ENCODE assay signal across 23 cellular contexts in genomic region chr13:109941951-109942350, GRCh38.
DNase-seq lines count a peak whose midpoint lies in the region; ATAC-seq lines count a peak whose summit lies in the region.
"Had no signal": no experiment of that assay in that cellular context is flagged by ENCODE, and none has a peak within 500 bp of the region (broad histone marks: within the 10 kb centered on the region; RNA-seq: fewer than 3 reads in every experiment).

No MANE protein-coding gene starts in this region.

- H3K4me3 Mint-ChIP-seq in naive thymus-derived CD4-positive, alpha-beta T cell: no peak overlapping the region
- H3K4me3 Mint-ChIP-seq: activated CD4-positive, alpha-beta memory T cell treated with anti-CD3 and anti-CD28 coated beads, Interleukin-2, amount 10 ng/mL, durations not matched to agents 7 days and 5 days; activated naive CD4-positive, alpha-beta T cell treated with anti-CD3 and anti-CD28 coated beads for 36 hours; stimulated activated naive CD8-positive, alpha-beta T cell treated with anti-CD3 and anti-CD28 coated beads, Interleukin-15, Interleukin-2, amounts not matched to agents 100 ng/mL and 50 ng/mL, for 24 hours; WTC11 had no signal

- POLR2A ChIA-PET in naive thymus-derived CD4-positive, alpha-beta T cell (lab: Charles Lee): no interaction called here

- DNase-seq in GM03348 (ENCODE audit: low spot score) (peak; percentile 51), OCI-M1 (lab: John Stamatoyannopoulos, UW) (peak; percentile 1), fibroblast of gingiva (ENCODE audit: low read depth) (peak; percentile 72), mucosa of gallbladder (ENCODE audit: low spot score) (peak; percentile 17)
- no peak for DNase-seq in naive thymus-derived CD4-positive, alpha-beta T cell
- DNase-seq: activated CD4-positive, alpha-beta memory T cell treated with anti-CD3 and anti-CD28 coated beads, Interleukin-2, amount 10 ng/mL, durations not matched to agents 7 days and 5 days; activated naive CD4-positive, alpha-beta T cell treated with anti-CD3 and anti-CD28 coated beads for 36 hours; activated T-cell treated with anti-CD3 and anti-CD28 coated beads for 4 hours; anterior cingulate cortex; DND-41; heart left ventricle; NCI-H1092; NCI-H2029; NCI-H446 treated with DMSO at 0.1 percent for 48 hours; psoas muscle; stimulated activated CD4-positive, alpha-beta T cell treated with anti-CD3 and anti-CD28 coated beads, Interleukin-4, amount 100 ng/mL, for 24 hours had no signal

- no peak overlapping the region for H3K27ac ChIP-seq in naive thymus-derived CD4-positive, alpha-beta T cell (ENCODE audit: low read depth, low read length)
- H3K27ac ChIP-seq: esophagus muscularis mucosa, heart left ventricle, psoas muscle, tibial nerve had no signal

- H3K4me1 ChIP-seq in naive thymus-derived CD4-positive, alpha-beta T cell (ENCODE audit: control insufficient read depth in 2 of 2, insufficient read depth in 2 of 2, low read length in 2 of 2): no peaks in the 10 kb centered on the region
- H3K4me1 ChIP-seq: tibial nerve had no signal

- CTCF ChIA-PET in naive thymus-derived CD4-positive, alpha-beta T cell (lab: Charles Lee): no interaction called here

- H3K27ac Mint-ChIP-seq in naive thymus-derived CD4-positive, alpha-beta T cell: no peak overlapping the region
- H3K27ac Mint-ChIP-seq: activated CD4-positive, alpha-beta memory T cell treated with anti-CD3 and anti-CD28 coated beads, Interleukin-2, amount 10 ng/mL, durations not matched to agents 7 days and 5 days; activated naive CD4-positive, alpha-beta T cell treated with anti-CD3 and anti-CD28 coated beads for 36 hours; stimulated activated naive CD8-positive, alpha-beta T cell treated with anti-CD3 and anti-CD28 coated beads, Interleukin-15, Interleukin-2, amounts not matched to agents 100 ng/mL and 50 ng/mL, for 24 hours; WTC11 had no signal

- no peaks in the 10 kb centered on the region for H3K27me3 ChIP-seq in naive thymus-derived CD4-positive, alpha-beta T cell (ENCODE audit: control insufficient read depth in 2 of 2, insufficient read depth in 2 of 2, low read length in 2 of 2)
- H3K27me3 ChIP-seq: esophagus muscularis mucosa, tibial nerve had no signal

- H3K4me1 Mint-ChIP-seq in naive thymus-derived CD4-positive, alpha-beta T cell: no peaks in the 10 kb centered on the region
- H3K4me1 Mint-ChIP-seq: activated CD4-positive, alpha-beta memory T cell treated with anti-CD3 and anti-CD28 coated beads, Interleukin-2, amount 10 ng/mL, durations not matched to agents 7 days and 5 days; WTC11 had no signal

- peaks cover 0 to 13% (median 4%) of the 10 kb centered on the region in 11 donors for H3K9me3 Mint-ChIP-seq in naive thymus-derived CD4-positive, alpha-beta T cell
- H3K9me3 Mint-ChIP-seq: activated CD4-positive, alpha-beta memory T cell treated with anti-CD3 and anti-CD28 coated beads, Interleukin-2, amount 10 ng/mL, durations not matched to agents 7 days and 5 days; activated naive CD4-positive, alpha-beta T cell treated with anti-CD3 and anti-CD28 coated beads for 36 hours had no signal

- H3K36me3 Mint-ChIP-seq in naive thymus-derived CD4-positive, alpha-beta T cell: no peaks in the 10 kb centered on the region

- peaks cover 0 to 21% (median 5%) of the 10 kb centered on the region in 5 donors for H3K27me3 Mint-ChIP-seq in naive thymus-derived CD4-positive, alpha-beta T cell
- H3K27me3 Mint-ChIP-seq: activated CD4-positive, alpha-beta memory T cell treated with anti-CD3 and anti-CD28 coated beads, Interleukin-2, amount 10 ng/mL, durations not matched to agents 7 days and 5 days; stimulated activated naive CD8-positive, alpha-beta T cell treated with anti-CD3 and anti-CD28 coated beads, Interleukin-15, Interleukin-2, amounts not matched to agents 100 ng/mL and 50 ng/mL, for 24 hours had no signal

- intact Hi-C loops in naive thymus-derived CD4-positive, alpha-beta T cell (cut with micrococcal nuclease): no loop called here

- no peak overlapping the region for H3K4me3 ChIP-seq in naive thymus-derived CD4-positive, alpha-beta T cell (ENCODE audit: low read length)
- H3K4me3 ChIP-seq: esophagus muscularis mucosa, heart left ventricle, psoas muscle, smooth muscle cell, tibial nerve had no signal

- no peaks in the 10 kb centered on the region for H3K36me3 ChIP-seq in naive thymus-derived CD4-positive, alpha-beta T cell (ENCODE audit: control insufficient read depth in 2 of 3, insufficient read depth in 3 of 3, low read length in 3 of 3)
- H3K36me3 ChIP-seq: esophagus muscularis mucosa, heart left ventricle, tibial nerve had no signal

- H3K9me3 ChIP-seq in naive thymus-derived CD4-positive, alpha-beta T cell (ENCODE audit: control insufficient read depth in 2 of 3, low read length in 3 of 3): no peaks in the 10 kb centered on the region
- H3K9me3 ChIP-seq: esophagus muscularis mucosa, psoas muscle had no signal

- no peak for ATAC-seq in naive thymus-derived CD4-positive, alpha-beta T cell
- ATAC-seq in activated CD4-positive, CD25-positive, alpha-beta regulatory T cell treated with anti-CD3 and anti-CD28 coated beads, Interleukin-2, amount 50 U/mL, for 24 hours: no peak
- ATAC-seq in GM19467 (IDR thresholded peaks at IDR 0.05; ENCODE audit: unreplicated experiment): no peak
- ATAC-seq: heart left ventricle, psoas muscle, WTC11 had no signal

Comparison
In these comparisons a context has a peak if more than half of its experiments do, and no peak if none do; other contexts are left out.
1. DNase-seq: peak in GM03348 (single experiment), OCI-M1 (single experiment), fibroblast of gingiva (single experiment) and mucosa of gallbladder (single experiment); none in naive thymus-derived CD4-positive, alpha-beta T cell (0 of 9).